ENCODE assay signal across 23 cellular contexts in genomic region chr2:18268400-18268799, GRCh38.
DNase-seq lines count a peak whose midpoint lies in the region; ATAC-seq and TF ChIP-seq lines count a peak whose summit lies in the region.
"Had no signal": no experiment of that assay in that cellular context is flagged by ENCODE, and none has a peak within 500 bp of the region (broad histone marks: within the 10 kb centered on the region; RNA-seq: fewer than 3 reads in every experiment).

No MANE protein-coding gene starts in this region.

- H3K4me3 ChIP-seq in astrocyte of the spinal cord (ENCODE audit: low read depth, low read length) (no peak overlapping the region), fibroblast of mammary gland (ENCODE audit: control insufficient read depth, low read depth, low read length) (no peak overlapping the region), heart right ventricle (no peak overlapping the region)
- H3K4me3 ChIP-seq: HAP-1, smooth muscle cell, upper lobe of right lung had no signal

- H3K27ac ChIP-seq in heart right ventricle: no peak overlapping the region
- H3K27ac ChIP-seq: HL-60, upper lobe of right lung had no signal

- in situ Hi-C loops in astrocyte of the spinal cord (cut with HindIII; ENCODE audit: low sequenced_read_pairs): no loop called here

- intact Hi-C loops in heart right ventricle (cut with DNase I): no loop called here

- no peaks in the 10 kb centered on the region for H3K9me3 ChIP-seq in heart right ventricle
- H3K9me3 ChIP-seq: BE2C, HAP-1, upper lobe of right lung had no signal

- ATAC-seq in HG03025 (IDR thresholded peaks at IDR 0.05; ENCODE audit: low FRiP score, unreplicated experiment): no peak
- ATAC-seq in GM21390 (IDR thresholded peaks at IDR 0.05; ENCODE audit: unreplicated experiment): no peak
- ATAC-seq in heart right ventricle: no peak
- no peak for ATAC-seq in HG02763 (IDR thresholded peaks at IDR 0.05; ENCODE audit: unreplicated experiment)
- ATAC-seq: activated T-cell treated with anti-CD3 and anti-CD28 coated beads, Interleukin-2, amount 50 U/mL, for 4 hours; left lobe of liver; Right ventricle myocardium inferior; stimulated activated effector memory CD8-positive, alpha-beta T cell treated with anti-CD3 and anti-CD28 coated beads, Interleukin-12 subunit alpha, Interleukin-12 subunit beta, amount 100 ng/mL, for 72 hours; upper lobe of right lung had no signal

- peak; percentile 4 for DNase-seq in A172 (ENCODE audit: low spot score)
- peak; percentile 73 for DNase-seq in LHCN-M2 (ENCODE audit: low read depth)
- peak; percentile 36 for DNase-seq in astrocyte of the spinal cord (ENCODE audit: low read depth, low spot score)
- peak; percentile 17 for DNase-seq in fibroblast of mammary gland (ENCODE audit: low read depth)
- no peak for DNase-seq in heart right ventricle
- DNase-seq: activated CD4-positive, alpha-beta T cell treated with anti-CD3 and anti-CD28 coated beads for 48 hours; activated T-cell treated with anti-CD3 and anti-CD28 coated beads, Interleukin-2, amount 50 U/mL, for 4 hours; BE2C; central memory CD4-positive, alpha-beta T cell; DMS79 treated with DMSO at 0.1 percent for 48 hours; MM.1S; NCI-H1436 treated with DMSO at 0.1 percent for 48 hours; NCI-H526; upper lobe of right lung had no signal

- no peaks in the 10 kb centered on the region for H3K27me3 ChIP-seq in heart right ventricle
- H3K27me3 ChIP-seq: BE2C, upper lobe of right lung had no signal

- no peaks in the 10 kb centered on the region for H3K4me1 ChIP-seq in heart right ventricle
- H3K4me1 ChIP-seq: BE2C, HAP-1, upper lobe of right lung had no signal

- WGBS in heart right ventricle, 2 donors: 80 to 88% methylated on average over 3 of the region's 3 CpGs

- no peak for TF ChIP-seq CTCF in astrocyte of the spinal cord (IDR thresholded peaks at IDR 0.05; ENCODE audit: low read depth, low read length)
- no peak for TF ChIP-seq CTCF in fibroblast of mammary gland (conservative IDR thresholded peaks at IDR 0.05; ENCODE audit: control insufficient read depth, insufficient read depth, low read depth, low read length)
- TF ChIP-seq CTCF in heart right ventricle (IDR thresholded peaks at IDR 0.05): no peak

- no peaks in the 10 kb centered on the region for H3K36me3 ChIP-seq in heart right ventricle
- H3K36me3 ChIP-seq: BE2C, HAP-1, upper lobe of right lung had no signal

Comparison
In these comparisons a context has a peak if more than half of its experiments do, and no peak if none do; other contexts are left out.
1. DNase-seq: peak in A172 (single experiment), LHCN-M2 (single experiment), astrocyte of the spinal cord (single experiment) and fibroblast of mammary gland (single experiment); none in heart right ventricle (0 of 2).